Comparison of ENCODE assay signal across 1 cellular context in the genomic region with DNA sequence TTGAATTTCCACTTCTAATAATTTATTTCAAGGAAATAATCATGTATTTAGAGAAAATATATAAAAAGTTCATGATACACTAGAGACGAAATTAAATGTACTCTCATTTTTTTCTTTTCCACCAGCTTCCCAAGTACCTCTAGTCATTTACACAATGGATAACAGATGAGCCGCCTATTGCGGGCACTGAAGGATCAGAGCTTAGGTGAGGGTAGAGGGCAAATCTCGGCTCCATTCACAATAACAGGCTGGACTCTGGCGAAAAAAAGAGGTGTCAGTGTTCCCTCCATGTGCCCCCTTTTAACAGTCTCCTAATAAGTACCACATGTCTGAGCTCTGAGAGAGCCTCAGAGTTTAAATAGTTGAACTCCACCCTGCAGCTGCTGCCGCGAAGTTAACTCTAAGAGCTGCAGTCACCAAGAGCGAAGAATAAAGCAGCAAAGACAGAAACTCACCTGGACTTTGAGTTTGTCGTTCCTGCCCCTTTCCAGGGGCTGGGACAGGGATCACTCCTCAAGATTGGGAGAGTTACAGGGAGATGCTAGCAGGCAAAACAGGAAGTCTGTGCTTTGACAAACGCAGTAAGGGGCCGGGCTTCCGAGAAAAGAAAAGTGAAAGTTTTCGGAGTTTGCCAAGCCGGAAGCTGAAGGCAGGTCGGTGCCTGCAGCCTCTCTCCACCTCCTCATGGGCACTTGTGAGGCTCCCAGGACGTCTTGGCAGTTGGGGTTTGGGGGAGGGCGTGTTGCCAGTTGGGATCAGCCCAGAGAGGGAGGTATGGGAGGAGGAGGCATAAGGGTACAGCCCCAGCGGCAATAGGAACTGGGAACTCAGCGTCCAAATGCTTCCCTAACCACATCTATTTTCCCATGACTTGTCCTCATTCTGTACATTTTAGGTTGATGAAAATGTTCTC.
TF ChIP-seq lines count a peak whose summit lies in the region.

A gene (minus strand): TSS at position 566 of the 913 bp plus-strand sequence. CDS start 3,057 bp downstream, outside the sequence.

TF ChIP-seq in HEK293, 187 proteins besides CTCF, POLR2A, EP300 and RAD21 (continued from another document):
- TF ChIP-seq, protein P1, sequence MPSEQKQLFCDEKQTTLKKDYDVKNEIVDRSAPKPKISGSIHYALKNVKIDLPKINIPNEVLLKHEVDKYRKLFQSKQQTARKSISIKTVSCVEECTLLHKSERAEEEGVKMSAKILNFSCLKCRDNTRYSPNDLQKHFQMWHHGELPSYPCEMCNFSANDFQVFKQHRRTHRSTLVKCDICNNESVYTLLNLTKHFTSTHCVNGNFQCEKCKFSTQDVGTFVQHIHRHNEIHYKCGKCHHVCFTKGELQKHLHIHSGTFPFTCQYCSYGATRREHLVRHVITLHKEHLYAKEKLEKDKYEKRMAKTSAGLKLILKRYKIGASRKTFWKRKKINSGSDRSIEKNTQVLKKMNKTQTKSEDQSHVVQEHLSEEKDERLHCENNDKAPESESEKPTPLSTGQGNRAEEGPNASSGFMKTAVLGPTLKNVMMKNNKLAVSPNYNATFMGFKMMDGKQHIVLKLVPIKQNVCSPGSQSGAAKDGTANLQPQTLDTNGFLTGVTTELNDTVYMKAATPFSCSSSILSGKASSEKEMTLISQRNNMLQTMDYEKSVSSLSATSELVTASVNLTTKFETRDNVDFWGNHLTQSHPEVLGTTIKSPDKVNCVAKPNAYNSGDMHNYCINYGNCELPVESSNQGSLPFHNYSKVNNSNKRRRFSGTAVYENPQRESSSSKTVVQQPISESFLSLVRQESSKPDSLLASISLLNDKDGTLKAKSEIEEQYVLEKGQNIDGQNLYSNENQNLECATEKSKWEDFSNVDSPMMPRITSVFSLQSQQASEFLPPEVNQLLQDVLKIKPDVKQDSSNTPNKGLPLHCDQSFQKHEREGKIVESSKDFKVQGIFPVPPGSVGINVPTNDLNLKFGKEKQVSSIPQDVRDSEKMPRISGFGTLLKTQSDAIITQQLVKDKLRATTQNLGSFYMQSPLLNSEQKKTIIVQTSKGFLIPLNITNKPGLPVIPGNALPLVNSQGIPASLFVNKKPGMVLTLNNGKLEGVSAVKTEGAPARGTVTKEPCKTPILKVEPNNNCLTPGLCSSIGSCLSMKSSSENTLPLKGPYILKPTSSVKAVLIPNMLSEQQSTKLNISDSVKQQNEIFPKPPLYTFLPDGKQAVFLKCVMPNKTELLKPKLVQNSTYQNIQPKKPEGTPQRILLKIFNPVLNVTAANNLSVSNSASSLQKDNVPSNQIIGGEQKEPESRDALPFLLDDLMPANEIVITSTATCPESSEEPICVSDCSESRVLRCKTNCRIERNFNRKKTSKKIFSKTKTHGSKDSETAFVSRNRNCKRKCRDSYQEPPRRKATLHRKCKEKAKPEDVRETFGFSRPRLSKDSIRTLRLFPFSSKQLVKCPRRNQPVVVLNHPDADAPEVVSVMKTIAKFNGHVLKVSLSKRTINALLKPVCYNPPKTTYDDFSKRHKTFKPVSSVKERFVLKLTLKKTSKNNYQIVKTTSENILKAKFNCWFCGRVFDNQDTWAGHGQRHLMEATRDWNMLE (tag by site-specific recombination; conservative IDR thresholded peaks at IDR 0.05; ENCODE audit: low read depth), result peak; percentile 67
- TF ChIP-seq ZNF2 (tag by site-specific recombination; IDR thresholded peaks at IDR 0.05) (no peak), ZBTB17 (tag by site-specific recombination; IDR thresholded peaks at IDR 0.05) (peak; percentile 32), ZNF341 (tag by site-specific recombination; IDR thresholded peaks at IDR 0.05; ENCODE audit: low read depth) (peak; percentile 78), ZNF76 (tag by site-specific recombination; IDR thresholded peaks at IDR 0.05; ENCODE audit: borderline replicate concordance, low read depth) (peak; percentile 63), ZBTB48 (tag by site-specific recombination; IDR thresholded peaks at IDR 0.05) (peak; percentile 86)
- TF ChIP-seq, protein P2, sequence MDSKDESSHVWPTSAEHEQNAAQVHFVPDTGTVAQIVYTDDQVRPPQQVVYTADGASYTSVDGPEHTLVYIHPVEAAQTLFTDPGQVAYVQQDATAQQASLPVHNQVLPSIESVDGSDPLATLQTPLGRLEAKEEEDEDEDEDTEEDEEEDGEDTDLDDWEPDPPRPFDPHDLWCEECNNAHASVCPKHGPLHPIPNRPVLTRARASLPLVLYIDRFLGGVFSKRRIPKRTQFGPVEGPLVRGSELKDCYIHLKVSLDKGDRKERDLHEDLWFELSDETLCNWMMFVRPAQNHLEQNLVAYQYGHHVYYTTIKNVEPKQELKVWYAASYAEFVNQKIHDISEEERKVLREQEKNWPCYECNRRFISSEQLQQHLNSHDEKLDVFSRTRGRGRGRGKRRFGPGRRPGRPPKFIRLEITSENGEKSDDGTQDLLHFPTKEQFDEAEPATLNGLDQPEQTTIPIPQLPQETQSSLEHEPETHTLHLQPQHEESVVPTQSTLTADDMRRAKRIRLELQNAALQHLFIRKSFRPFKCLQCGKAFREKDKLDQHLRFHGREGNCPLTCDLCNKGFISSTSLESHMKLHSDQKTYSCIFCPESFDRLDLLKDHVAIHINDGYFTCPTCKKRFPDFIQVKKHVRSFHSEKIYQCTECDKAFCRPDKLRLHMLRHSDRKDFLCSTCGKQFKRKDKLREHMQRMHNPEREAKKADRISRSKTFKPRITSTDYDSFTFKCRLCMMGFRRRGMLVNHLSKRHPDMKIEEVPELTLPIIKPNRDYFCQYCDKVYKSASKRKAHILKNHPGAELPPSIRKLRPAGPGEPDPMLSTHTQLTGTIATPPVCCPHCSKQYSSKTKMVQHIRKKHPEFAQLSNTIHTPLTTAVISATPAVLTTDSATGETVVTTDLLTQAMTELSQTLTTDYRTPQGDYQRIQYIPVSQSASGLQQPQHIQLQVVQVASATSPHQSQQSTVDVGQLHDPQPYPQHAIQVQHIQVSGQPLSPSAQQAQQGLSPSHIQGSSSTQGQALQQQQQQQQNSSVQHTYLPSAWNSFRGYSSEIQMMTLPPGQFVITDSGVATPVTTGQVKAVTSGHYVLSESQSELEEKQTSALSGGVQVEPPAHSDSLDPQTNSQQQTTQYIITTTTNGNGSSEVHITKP (tag by site-specific recombination; IDR thresholded peaks at IDR 0.05), result peak; percentile 67
TF ChIP-seq in HEK293: peak in this region for 14.
